Comparison of ENCODE assay signal across 1 cellular context in the genomic region with DNA sequence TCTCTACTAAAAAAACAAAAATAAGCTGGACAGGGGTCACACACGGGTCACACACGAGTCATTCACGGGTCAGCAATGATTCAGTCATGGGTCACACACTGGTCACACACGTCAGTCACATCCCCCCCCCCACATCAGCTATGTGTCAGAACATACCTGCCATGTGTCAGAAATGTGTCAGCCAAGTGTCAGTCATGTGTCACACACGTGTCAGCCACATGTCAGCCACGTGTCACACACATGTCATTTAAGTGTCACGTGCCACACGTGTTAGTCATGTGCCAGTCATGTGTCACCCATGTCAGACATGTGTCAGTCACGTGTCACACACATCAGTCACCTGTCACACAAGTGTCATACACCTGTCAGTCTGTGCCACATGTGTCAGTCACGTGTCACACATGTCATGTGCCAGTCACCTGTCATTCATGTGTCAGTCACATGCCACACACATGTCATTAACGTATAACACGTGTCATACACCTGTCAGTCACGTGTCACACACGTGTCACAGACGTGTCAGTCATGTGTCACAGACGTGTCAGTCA.
TF ChIP-seq lines count a peak whose summit lies in the region.

No MANE protein-coding gene starts in this region.

TF ChIP-seq in K562, 482 proteins besides CTCF, POLR2A, EP300 and RAD21 (continued from another document):
- TF ChIP-seq, protein P1, sequence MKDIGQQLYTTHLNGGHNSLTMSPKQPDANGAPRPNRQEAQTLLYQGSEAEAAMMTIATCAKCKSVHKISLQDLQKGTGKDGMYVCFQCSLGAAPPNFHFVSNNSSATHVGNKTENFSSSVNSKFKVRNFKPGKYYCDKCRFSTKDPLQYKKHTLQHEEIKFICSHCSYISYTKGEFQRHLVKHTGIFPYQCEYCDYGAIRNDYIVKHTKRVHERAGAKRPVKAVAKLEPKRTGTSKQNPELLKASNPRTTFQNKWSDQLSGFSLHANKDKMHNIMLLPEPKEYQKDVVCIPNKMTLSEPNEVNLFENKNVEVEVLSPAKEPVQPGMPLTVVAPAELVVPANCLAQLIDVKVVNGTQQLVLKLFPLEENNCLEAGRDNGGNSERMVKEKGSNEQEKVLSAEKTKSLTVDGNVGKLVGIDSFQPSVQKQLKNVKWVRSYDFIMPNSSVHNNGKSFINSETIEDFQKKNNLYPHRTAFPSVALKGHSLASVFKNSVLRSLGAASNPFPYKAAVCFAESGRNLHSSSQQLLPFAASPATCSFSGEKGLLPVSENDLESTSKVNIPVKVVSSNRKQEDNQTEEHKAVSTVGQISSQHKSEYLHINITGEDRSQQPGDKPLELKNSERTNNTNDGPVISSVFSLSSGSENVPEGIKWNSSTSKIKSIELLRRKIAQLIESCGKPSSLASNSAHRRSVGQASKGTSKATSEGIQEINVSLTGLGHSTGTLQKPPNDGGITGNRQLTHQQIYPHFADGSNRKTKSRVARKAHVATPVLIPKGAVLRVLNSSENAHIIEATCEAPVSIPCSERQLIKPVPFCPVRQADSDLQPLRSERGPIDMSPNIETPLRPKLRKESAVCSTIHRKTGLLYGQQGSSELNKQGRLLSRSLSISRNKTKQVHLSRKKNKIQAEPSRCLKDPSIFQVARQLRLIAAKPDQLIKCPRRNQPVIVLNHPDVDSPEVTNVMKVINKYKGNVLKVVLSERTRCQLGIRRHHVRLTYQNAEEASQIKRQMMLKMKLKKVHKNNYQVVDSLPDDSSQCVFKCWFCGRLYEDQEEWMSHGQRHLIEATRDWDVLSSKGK (CRISPR knock-in tag; IDR thresholded peaks at IDR 0.05) = no peak
- TF ChIP-seq, protein P2, sequence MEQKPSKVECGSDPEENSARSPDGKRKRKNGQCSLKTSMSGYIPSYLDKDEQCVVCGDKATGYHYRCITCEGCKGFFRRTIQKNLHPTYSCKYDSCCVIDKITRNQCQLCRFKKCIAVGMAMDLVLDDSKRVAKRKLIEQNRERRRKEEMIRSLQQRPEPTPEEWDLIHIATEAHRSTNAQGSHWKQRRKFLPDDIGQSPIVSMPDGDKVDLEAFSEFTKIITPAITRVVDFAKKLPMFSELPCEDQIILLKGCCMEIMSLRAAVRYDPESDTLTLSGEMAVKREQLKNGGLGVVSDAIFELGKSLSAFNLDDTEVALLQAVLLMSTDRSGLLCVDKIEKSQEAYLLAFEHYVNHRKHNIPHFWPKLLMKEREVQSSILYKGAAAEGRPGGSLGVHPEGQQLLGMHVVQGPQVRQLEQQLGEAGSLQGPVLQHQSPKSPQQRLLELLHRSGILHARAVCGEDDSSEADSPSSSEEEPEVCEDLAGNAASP (IDR thresholded peaks at IDR 0.05) = no peak
- TF ChIP-seq DDX20 (tag; IDR thresholded peaks at IDR 0.05; ENCODE audit: low read depth) = no peak
- TF ChIP-seq, protein P3, sequence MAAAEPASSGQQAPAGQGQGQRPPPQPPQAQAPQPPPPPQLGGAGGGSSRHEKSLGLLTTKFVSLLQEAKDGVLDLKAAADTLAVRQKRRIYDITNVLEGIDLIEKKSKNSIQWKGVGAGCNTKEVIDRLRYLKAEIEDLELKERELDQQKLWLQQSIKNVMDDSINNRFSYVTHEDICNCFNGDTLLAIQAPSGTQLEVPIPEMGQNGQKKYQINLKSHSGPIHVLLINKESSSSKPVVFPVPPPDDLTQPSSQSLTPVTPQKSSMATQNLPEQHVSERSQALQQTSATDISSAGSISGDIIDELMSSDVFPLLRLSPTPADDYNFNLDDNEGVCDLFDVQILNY (CRISPR knock-in tag; IDR thresholded peaks at IDR 0.05) = peak; percentile 95; the same call in 1 of the 2 replicates
- TF ChIP-seq ZNF561 (CRISPR knock-in tag; conservative IDR thresholded peaks at IDR 0.05) = no peak
- TF ChIP-seq MYC (IDR thresholded peaks at IDR 0.05; ENCODE audit: low read depth, low read length) = no peak
- peak; percentile 63; the same call in 1 of the 2 replicates for TF ChIP-seq MYC (CRISPR knock-in tag; IDR thresholded peaks at IDR 0.05; ENCODE audit: borderline replicate concordance, low read depth)
- TF ChIP-seq NRF1 (conservative IDR thresholded peaks at IDR 0.05 in 1 of 2, IDR thresholded peaks at IDR 0.05 in 1 of 2) = no peak
- no peak for TF ChIP-seq PRPF4 (IDR thresholded peaks at IDR 0.05; ENCODE audit: insufficient read depth, low read depth, low read length, poor library complexity, severe bottlenecking)
- TF ChIP-seq KAT7 (CRISPR knock-in tag; IDR thresholded peaks at IDR 0.05; ENCODE audit: borderline replicate concordance) = no peak
- TF ChIP-seq RBM14 (IDR thresholded peaks at IDR 0.05; ENCODE audit: borderline replicate concordance, insufficient read depth, low read depth, low read length) = no peak
- TF ChIP-seq ZNF134 (CRISPR knock-in tag; conservative IDR thresholded peaks at IDR 0.05) = no peak
- no peak for TF ChIP-seq ZNF707 (CRISPR knock-in tag; conservative IDR thresholded peaks at IDR 0.05)
- TF ChIP-seq HMG20A (CRISPR knock-in tag; conservative IDR thresholded peaks at IDR 0.05) = no peak
- TF ChIP-seq, protein P4, sequence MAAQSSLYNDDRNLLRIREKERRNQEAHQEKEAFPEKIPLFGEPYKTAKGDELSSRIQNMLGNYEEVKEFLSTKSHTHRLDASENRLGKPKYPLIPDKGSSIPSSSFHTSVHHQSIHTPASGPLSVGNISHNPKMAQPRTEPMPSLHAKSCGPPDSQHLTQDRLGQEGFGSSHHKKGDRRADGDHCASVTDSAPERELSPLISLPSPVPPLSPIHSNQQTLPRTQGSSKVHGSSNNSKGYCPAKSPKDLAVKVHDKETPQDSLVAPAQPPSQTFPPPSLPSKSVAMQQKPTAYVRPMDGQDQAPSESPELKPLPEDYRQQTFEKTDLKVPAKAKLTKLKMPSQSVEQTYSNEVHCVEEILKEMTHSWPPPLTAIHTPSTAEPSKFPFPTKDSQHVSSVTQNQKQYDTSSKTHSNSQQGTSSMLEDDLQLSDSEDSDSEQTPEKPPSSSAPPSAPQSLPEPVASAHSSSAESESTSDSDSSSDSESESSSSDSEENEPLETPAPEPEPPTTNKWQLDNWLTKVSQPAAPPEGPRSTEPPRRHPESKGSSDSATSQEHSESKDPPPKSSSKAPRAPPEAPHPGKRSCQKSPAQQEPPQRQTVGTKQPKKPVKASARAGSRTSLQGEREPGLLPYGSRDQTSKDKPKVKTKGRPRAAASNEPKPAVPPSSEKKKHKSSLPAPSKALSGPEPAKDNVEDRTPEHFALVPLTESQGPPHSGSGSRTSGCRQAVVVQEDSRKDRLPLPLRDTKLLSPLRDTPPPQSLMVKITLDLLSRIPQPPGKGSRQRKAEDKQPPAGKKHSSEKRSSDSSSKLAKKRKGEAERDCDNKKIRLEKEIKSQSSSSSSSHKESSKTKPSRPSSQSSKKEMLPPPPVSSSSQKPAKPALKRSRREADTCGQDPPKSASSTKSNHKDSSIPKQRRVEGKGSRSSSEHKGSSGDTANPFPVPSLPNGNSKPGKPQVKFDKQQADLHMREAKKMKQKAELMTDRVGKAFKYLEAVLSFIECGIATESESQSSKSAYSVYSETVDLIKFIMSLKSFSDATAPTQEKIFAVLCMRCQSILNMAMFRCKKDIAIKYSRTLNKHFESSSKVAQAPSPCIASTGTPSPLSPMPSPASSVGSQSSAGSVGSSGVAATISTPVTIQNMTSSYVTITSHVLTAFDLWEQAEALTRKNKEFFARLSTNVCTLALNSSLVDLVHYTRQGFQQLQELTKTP (IDR thresholded peaks at IDR 0.05; ENCODE audit: low read depth in 1 of 2, partially characterized antibody in 2 of 2) = peak in 1 of 2 experiments; percentile 54
- TF ChIP-seq, protein P5, sequence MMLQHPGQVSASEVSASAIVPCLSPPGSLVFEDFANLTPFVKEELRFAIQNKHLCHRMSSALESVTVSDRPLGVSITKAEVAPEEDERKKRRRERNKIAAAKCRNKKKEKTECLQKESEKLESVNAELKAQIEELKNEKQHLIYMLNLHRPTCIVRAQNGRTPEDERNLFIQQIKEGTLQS (IDR thresholded peaks at IDR 0.05) = peak; percentile 47; the same call in 1 of the 2 replicates
- TF ChIP-seq, protein P5 (CRISPR knock-in tag; conservative IDR thresholded peaks at IDR 0.05) = no peak
- no peak for TF ChIP-seq HNRNPUL1 (IDR thresholded peaks at IDR 0.05; ENCODE audit: low read length)
- TF ChIP-seq JUN (IDR thresholded peaks at IDR 0.05; ENCODE audit: borderline replicate concordance, low read depth, low read length) = no peak
- peak; percentile 94 for TF ChIP-seq JUN (CRISPR knock-in tag; IDR thresholded peaks at IDR 0.05; ENCODE audit: borderline replicate concordance)
- TF ChIP-seq CBFB (CRISPR knock-in tag; IDR thresholded peaks at IDR 0.05) = peak; percentile 95
- no peak for TF ChIP-seq ZKSCAN8 (CRISPR knock-in tag; IDR thresholded peaks at IDR 0.05)
- no peak for TF ChIP-seq ZNF316 (IDR thresholded peaks at IDR 0.05)
- TF ChIP-seq TEAD4 (IDR thresholded peaks at IDR 0.05; ENCODE audit: low read length) = no peak
- peak; percentile 100 for TF ChIP-seq TEAD4 (CRISPR knock-in tag; IDR thresholded peaks at IDR 0.05; ENCODE audit: borderline replicate concordance)
- no peak for TF ChIP-seq ZNF695 (CRISPR knock-in tag; IDR thresholded peaks at IDR 0.05)
- no peak for TF ChIP-seq ARID2 (IDR thresholded peaks at IDR 0.05)
- TF ChIP-seq, protein P6, sequence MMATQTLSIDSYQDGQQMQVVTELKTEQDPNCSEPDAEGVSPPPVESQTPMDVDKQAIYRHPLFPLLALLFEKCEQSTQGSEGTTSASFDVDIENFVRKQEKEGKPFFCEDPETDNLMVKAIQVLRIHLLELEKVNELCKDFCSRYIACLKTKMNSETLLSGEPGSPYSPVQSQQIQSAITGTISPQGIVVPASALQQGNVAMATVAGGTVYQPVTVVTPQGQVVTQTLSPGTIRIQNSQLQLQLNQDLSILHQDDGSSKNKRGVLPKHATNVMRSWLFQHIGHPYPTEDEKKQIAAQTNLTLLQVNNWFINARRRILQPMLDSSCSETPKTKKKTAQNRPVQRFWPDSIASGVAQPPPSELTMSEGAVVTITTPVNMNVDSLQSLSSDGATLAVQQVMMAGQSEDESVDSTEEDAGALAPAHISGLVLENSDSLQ (IDR thresholded peaks at IDR 0.05) = peak; percentile 92
- TF ChIP-seq, protein P7, sequence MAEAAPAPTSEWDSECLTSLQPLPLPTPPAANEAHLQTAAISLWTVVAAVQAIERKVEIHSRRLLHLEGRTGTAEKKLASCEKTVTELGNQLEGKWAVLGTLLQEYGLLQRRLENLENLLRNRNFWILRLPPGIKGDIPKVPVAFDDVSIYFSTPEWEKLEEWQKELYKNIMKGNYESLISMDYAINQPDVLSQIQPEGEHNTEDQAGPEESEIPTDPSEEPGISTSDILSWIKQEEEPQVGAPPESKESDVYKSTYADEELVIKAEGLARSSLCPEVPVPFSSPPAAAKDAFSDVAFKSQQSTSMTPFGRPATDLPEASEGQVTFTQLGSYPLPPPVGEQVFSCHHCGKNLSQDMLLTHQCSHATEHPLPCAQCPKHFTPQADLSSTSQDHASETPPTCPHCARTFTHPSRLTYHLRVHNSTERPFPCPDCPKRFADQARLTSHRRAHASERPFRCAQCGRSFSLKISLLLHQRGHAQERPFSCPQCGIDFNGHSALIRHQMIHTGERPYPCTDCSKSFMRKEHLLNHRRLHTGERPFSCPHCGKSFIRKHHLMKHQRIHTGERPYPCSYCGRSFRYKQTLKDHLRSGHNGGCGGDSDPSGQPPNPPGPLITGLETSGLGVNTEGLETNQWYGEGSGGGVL (CRISPR knock-in tag; IDR thresholded peaks at IDR 0.05) = no peak
TF ChIP-seq in K562: peak in this region for 69.
